8 cellular contexts compared by ENCODE assay signal in genomic region chr7:134632937-134633540, GRCh38. TPM values are rescaled to one million over a fixed set of nuclear protein-coding genes. Genes with fewer than 3 reads are reported as not detected.
A peak's percentile ranks its signal among the peaks of the same experiment; 100 is the strongest.
DNase-seq lines count a peak whose midpoint lies in the region; ATAC-seq and TF ChIP-seq lines count a peak whose summit lies in the region.

No MANE protein-coding gene starts in this region.

- no peak overlapping the region for H2AFZ ChIP-seq in osteoblast (ENCODE audit: low read length)

- H3K27me3 ChIP-seq in osteoblast (ENCODE audit: insufficient read depth, low read length) = no peaks in the 10 kb centered on the region

- no peaks in the 10 kb centered on the region for H3K79me2 ChIP-seq in osteoblast (ENCODE audit: insufficient read depth, low read length)

- POLR2A ChIA-PET in T-cell (lab: Charles Lee) = interaction anchor here in 1 of 2 donors (1.7 kb wide), 1 partner anchor 14 kb away, joined by 9 read pairs; the partner anchor contains the start of gene BPGM

- H3K4me2 ChIP-seq in osteoblast (ENCODE audit: insufficient read depth, low read length) = no peak overlapping the region

- TF ChIP-seq RAD21 in Ishikawa (IDR thresholded peaks at IDR 0.05; ENCODE audit: low read depth) = peak; percentile 90

- H3K4me1 Mint-ChIP-seq in T-cell = peaks cover 21 to 25% (median 24%) of the 10 kb centered on the region in 3 donors

- no peaks in the 10 kb centered on the region for H3K36me3 ChIP-seq in osteoblast (ENCODE audit: insufficient read depth, low read length)

- H4K20me1 ChIP-seq in osteoblast (ENCODE audit: insufficient read depth, low read length) = no peaks in the 10 kb centered on the region

- no peak for TF ChIP-seq POLR2A in erythroblast (IDR thresholded peaks at IDR 0.05; ENCODE audit: low read length)

- CTCF ChIA-PET in T-cell (lab: Charles Lee) = interaction anchor here (0.8 to 6.1 kb wide), 28 partner anchors 12 to 353 kb away, joined by 3 to 43 read pairs (median 4); partner anchors contain the start of genes AGBL3 (in 1 of the 2) and BPGM (in 1 of the 2)

- peaks cover 9% of the 10 kb centered on the region for H3K4me1 ChIP-seq in osteoblast (ENCODE audit: insufficient read depth, low read length)

- no peak overlapping the region for H3K4me3 ChIP-seq in AG10803 (ENCODE audit: low read length)
- no peak overlapping the region for H3K4me3 ChIP-seq in osteoblast (ENCODE audit: insufficient read depth, low read length)

- ATAC-seq in T-cell (replicated peaks in 1 of 4) (peak; percentile 79 to 85 (median 80)), HG02970 (IDR thresholded peaks at IDR 0.05; ENCODE audit: low FRiP score, unreplicated experiment) (no peak), HG02938 (IDR thresholded peaks at IDR 0.05; ENCODE audit: unreplicated experiment) (no peak)

- H3K27ac Mint-ChIP-seq in T-cell = no peak overlapping the region

- no peak for TF ChIP-seq EP300 in Ishikawa (IDR thresholded peaks at IDR 0.05; ENCODE audit: borderline replicate concordance)

- TF ChIP-seq CTCF in AG10803 (conservative IDR thresholded peaks at IDR 0.05; ENCODE audit: low read length) (peak; percentile 76), osteoblast (IDR thresholded peaks at IDR 0.05; ENCODE audit: extremely low read depth, low read depth, low read length) (peak; percentile 76)

- DNase-seq in AG10803 (ENCODE audit: low read depth) (peak; percentile 56), ELF-1 (ENCODE audit: low read depth, low spot score) (peak; percentile 37), T-cell (peak in 27 of 34 experiments; percentile 5 to 55 (median 33)), erythroblast (lab: John Stamatoyannopoulos, UW) (peak; percentile 80 to 88), osteoblast (ENCODE audit: insufficient read length, low spot score, missing footprints) (no peak)

- no peaks in the 10 kb centered on the region for H3K9me3 Mint-ChIP-seq in T-cell

- H3K27me3 Mint-ChIP-seq in T-cell = peaks cover 8 to 18% of the 10 kb centered on the region in 2 donors

- H3K36me3 Mint-ChIP-seq in T-cell = peaks cover 2% of the 10 kb centered on the region

- H3K9me3 ChIP-seq in osteoblast (ENCODE audit: low read depth, low read length) = no peaks in the 10 kb centered on the region

- no peak overlapping the region for H3K4me3 Mint-ChIP-seq in T-cell

- no peak overlapping the region for H3K27ac ChIP-seq in osteoblast (ENCODE audit: low read depth, low read length)

TF ChIP-seq in Ishikawa, 13 proteins besides CTCF, POLR2A, EP300 and RAD21:
- no peak for TF ChIP-seq TAF1 (IDR thresholded peaks at IDR 0.05; ENCODE audit: low read depth)
- TF ChIP-seq USF1 (IDR thresholded peaks at IDR 0.05) = no peak
- TF ChIP-seq CEBPB (IDR thresholded peaks at IDR 0.05) = no peak
- TF ChIP-seq YY1 (IDR thresholded peaks at IDR 0.05; ENCODE audit: low read depth) = no peak
- TF ChIP-seq MAX (IDR thresholded peaks at IDR 0.05) = no peak
- TF ChIP-seq TCF12 (IDR thresholded peaks at IDR 0.05; ENCODE audit: low read depth) = no peak
- TF ChIP-seq ZBTB7A (IDR thresholded peaks at IDR 0.05; ENCODE audit: low read depth) = no peak
- no peak for TF ChIP-seq EGR1 (IDR thresholded peaks at IDR 0.05)
- TF ChIP-seq NFIC (IDR thresholded peaks at IDR 0.05) = no peak
- no peak for TF ChIP-seq REST (IDR thresholded peaks at IDR 0.05; ENCODE audit: low read depth)
- TF ChIP-seq FOXM1 (IDR thresholded peaks at IDR 0.05; ENCODE audit: borderline replicate concordance, low read depth) = no peak
- TF ChIP-seq TEAD4 (IDR thresholded peaks at IDR 0.05) = no peak
- no peak for TF ChIP-seq CREB1 (IDR thresholded peaks at IDR 0.05; ENCODE audit: low read depth)
TF ChIP-seq in Ishikawa: peak in this region for 0.

RNA-seq across cellular contexts. Expression of gene BPGM, which starts 13.6 kb away (rescaled TPM):
- total RNA-seq in T-cell (10 to 100 TPM; 16.4 to 20.3 (median 18.3) TPM), osteoblast (43.6 and 64.8 TPM in 2 replicates)

Comparison
In these comparisons a context has a peak if more than half of its experiments do, and no peak if none do; other contexts are left out.
1. ATAC-seq: peak in T-cell (4 of 4); none in HG02970 (single experiment) and HG02938 (single experiment).